ENCODE assay signal across 8 cellular contexts in genomic region chr14:59482471-59483331, GRCh38. TPM values are rescaled to one million over a fixed set of nuclear protein-coding genes. Genes with fewer than 3 reads are reported as not detected.
DNase-seq lines count a peak whose midpoint lies in the region; ATAC-seq and TF ChIP-seq lines count a peak whose summit lies in the region.

No MANE protein-coding gene starts in this region.

- no peaks in the 10 kb centered on the region for H3K9me3 ChIP-seq in OCI-LY3 (ENCODE audit: insufficient read depth, low read length)

- CTCF ChIA-PET in activated CD8-positive, alpha-beta memory T cell treated with anti-CD3 and anti-CD28 coated beads, Interleukin-2, amount 10 ng/mL, durations not matched to agents 7 days and 5 days (lab: Charles Lee), result interaction anchor here (1.4 to 1.7 kb wide), 2 partner anchors 18 to 683 kb away, joined by 3 to 7 read pairs; partner anchors contain the start of gene DHRS7

- H3K4me3 ChIP-seq in OCI-LY3 (ENCODE audit: low read length), result peak overlapping the region; percentile 88

- no peak for DNase-seq in activated CD8-positive, alpha-beta memory T cell treated with anti-CD3 and anti-CD28 coated beads, Interleukin-2, amount 10 ng/mL, durations not matched to agents 7 days and 5 days
- no peak for DNase-seq in activated CD8-positive, alpha-beta memory T cell treated with anti-CD3 and anti-CD28 coated beads for 24 hours
- DNase-seq in mucosa of gallbladder (ENCODE audit: low spot score), result peak; percentile 55
- no peak for DNase-seq in left colon

- H3K4me2 ChIP-seq in OCI-LY3 (ENCODE audit: low read length), result peak overlapping the region; percentile 87

- H3K27me3 ChIP-seq in OCI-LY3 (ENCODE audit: low read depth, low read length), result no peaks in the 10 kb centered on the region

- peaks cover 14% of the 10 kb centered on the region for H3K4me1 ChIP-seq in OCI-LY3 (ENCODE audit: low read length)

- H3K4me1 Mint-ChIP-seq in activated CD8-positive, alpha-beta memory T cell treated with anti-CD3 and anti-CD28 coated beads, Interleukin-2, amount 10 ng/mL, durations not matched to agents 7 days and 5 days, result peaks cover 54% of the 10 kb centered on the region
- peaks cover 42% of the 10 kb centered on the region for H3K4me1 Mint-ChIP-seq in dendritic cell treated with granulocyte-macrophage colony-stimulating factor and Interleukin-4, amounts not matched to agents 40 ng/mL and 50 ng/mL, for 4 days (ENCODE audit: low read depth)

- H3K27me3 Mint-ChIP-seq in activated CD8-positive, alpha-beta memory T cell treated with anti-CD3 and anti-CD28 coated beads, Interleukin-2, amount 10 ng/mL, durations not matched to agents 7 days and 5 days, result no peaks in the 10 kb centered on the region
- H3K27me3 Mint-ChIP-seq in dendritic cell treated with granulocyte-macrophage colony-stimulating factor and Interleukin-4, amounts not matched to agents 40 ng/mL and 50 ng/mL, for 4 days, result no peaks in the 10 kb centered on the region

- no peak overlapping the region for H3K27ac ChIP-seq in OCI-LY3 (ENCODE audit: low read length)

- ATAC-seq in activated CD8-positive, alpha-beta memory T cell treated with anti-CD3 and anti-CD28 coated beads, Interleukin-2, amount 10 ng/mL, durations not matched to agents 7 days and 5 days, result no peak
- ATAC-seq in left colon, result no peak
- no peak for ATAC-seq in HG02938 (IDR thresholded peaks at IDR 0.05; ENCODE audit: unreplicated experiment)
- no peak for ATAC-seq in GM18511 (IDR thresholded peaks at IDR 0.05; ENCODE audit: unreplicated experiment)

- peaks cover 42% of the 10 kb centered on the region for H3K79me2 ChIP-seq in OCI-LY3 (ENCODE audit: low read length)

- no peak for TF ChIP-seq CTCF in OCI-LY3 (IDR thresholded peaks at IDR 0.05; ENCODE audit: low read depth, low read length)

- H3K27ac Mint-ChIP-seq in activated CD8-positive, alpha-beta memory T cell treated with anti-CD3 and anti-CD28 coated beads, Interleukin-2, amount 10 ng/mL, durations not matched to agents 7 days and 5 days, result peak overlapping the region; percentile 94
- H3K27ac Mint-ChIP-seq in dendritic cell treated with granulocyte-macrophage colony-stimulating factor and Interleukin-4, amounts not matched to agents 40 ng/mL and 50 ng/mL, for 4 days, result peak overlapping the region; percentile 93

- peaks cover 6% of the 10 kb centered on the region for H4K20me1 ChIP-seq in OCI-LY3 (ENCODE audit: insufficient read depth, low read length)

- no peak overlapping the region for H2AFZ ChIP-seq in OCI-LY3 (ENCODE audit: low read depth, low read length)

- intact Hi-C loops in dendritic cell treated with granulocyte-macrophage colony-stimulating factor and Interleukin-4, amounts not matched to agents 40 ng/mL and 50 ng/mL, for 4 days (cut with micrococcal nuclease), result loop anchor here (1.0 to 5.0 kb wide), 3 partner anchors 100 to 1055 kb away; partner anchors contain the start of genes KIAA0586 and TIMM9
- intact Hi-C loops in left colon (cut with DNase I, micrococcal nuclease), result no loop called here

- peaks cover 13% of the 10 kb centered on the region for H3K36me3 Mint-ChIP-seq in activated CD8-positive, alpha-beta memory T cell treated with anti-CD3 and anti-CD28 coated beads, Interleukin-2, amount 10 ng/mL, durations not matched to agents 7 days and 5 days
- H3K36me3 Mint-ChIP-seq in dendritic cell treated with granulocyte-macrophage colony-stimulating factor and Interleukin-4, amounts not matched to agents 40 ng/mL and 50 ng/mL, for 4 days (ENCODE audit: low read depth), result peaks cover 36% of the 10 kb centered on the region

- peaks cover 7% of the 10 kb centered on the region for H3K36me3 ChIP-seq in OCI-LY3 (replicated peaks; ENCODE audit: low read depth, low read length)

- H3K4me3 Mint-ChIP-seq in activated CD8-positive, alpha-beta memory T cell treated with anti-CD3 and anti-CD28 coated beads, Interleukin-2, amount 10 ng/mL, durations not matched to agents 7 days and 5 days, result peak overlapping the region; percentile 97
- peak overlapping the region; percentile 85 for H3K4me3 Mint-ChIP-seq in dendritic cell treated with granulocyte-macrophage colony-stimulating factor and Interleukin-4, amounts not matched to agents 40 ng/mL and 50 ng/mL, for 4 days

- no peaks in the 10 kb centered on the region for H3K9me3 Mint-ChIP-seq in activated CD8-positive, alpha-beta memory T cell treated with anti-CD3 and anti-CD28 coated beads, Interleukin-2, amount 10 ng/mL, durations not matched to agents 7 days and 5 days (ENCODE audit: low read depth)
- no peaks in the 10 kb centered on the region for H3K9me3 Mint-ChIP-seq in dendritic cell treated with granulocyte-macrophage colony-stimulating factor and Interleukin-4, amounts not matched to agents 40 ng/mL and 50 ng/mL, for 4 days

- H3K9ac ChIP-seq in OCI-LY3 (ENCODE audit: low read length), result peak overlapping the region; percentile 84

RNA-seq across cellular contexts. Expression of gene L3HYPDH, which starts 1.5 kb away (rescaled TPM):
- total RNA-seq in activated CD8-positive, alpha-beta memory T cell treated with anti-CD3 and anti-CD28 coated beads, Interleukin-2, amount 10 ng/mL, durations not matched to agents 7 days and 5 days, result 10 to 100 TPM; 11.0 to 26.7 TPM
- total RNA-seq in mucosa of gallbladder, result 17.9 TPM
- 10 to 100 TPM; 13.6 to 16.9 TPM for total RNA-seq in left colon

RNA-seq across cellular contexts. Expression of gene JKAMP, which starts 1.6 kb away (rescaled TPM):
- 10 to 100 TPM; 20.3 to 25.0 TPM for total RNA-seq in activated CD8-positive, alpha-beta memory T cell treated with anti-CD3 and anti-CD28 coated beads, Interleukin-2, amount 10 ng/mL, durations not matched to agents 7 days and 5 days
- total RNA-seq in mucosa of gallbladder (35.8 TPM), left colon (10 to 100 TPM; 33.6 to 40.8 TPM)

RNA-seq across cellular contexts. Expression of gene GPR135, which starts 17.5 kb away (rescaled TPM):
- 1 to 10 TPM; 1.3 to 2.1 TPM for total RNA-seq in activated CD8-positive, alpha-beta memory T cell treated with anti-CD3 and anti-CD28 coated beads, Interleukin-2, amount 10 ng/mL, durations not matched to agents 7 days and 5 days
- total RNA-seq in mucosa of gallbladder, result 3.4 TPM
- 1 to 10 TPM; 1.5 to 2.0 TPM for total RNA-seq in left colon
